2 cellular contexts compared by ENCODE assay signal in genomic region chr7:130537894-130538293, GRCh38.
TF ChIP-seq lines count a peak whose summit lies in the region.

No MANE protein-coding gene starts in this region.

TF ChIP-seq in HepG2, 621 proteins besides CTCF, POLR2A, EP300 and RAD21:
- TF ChIP-seq NR2C2 (CRISPR knock-in tag; IDR thresholded peaks at IDR 0.05; ENCODE audit: borderline replicate concordance) (peak; percentile 43; the same call in 1 of the 2 replicates), ZNF281 (CRISPR knock-in tag; IDR thresholded peaks at IDR 0.05; ENCODE audit: borderline replicate concordance) (peak; percentile 22; the same call in 1 of the 2 replicates)
TF ChIP-seq in HepG2: peak in this region for 2; not testable (repeated sequence) for 619.

TF ChIP-seq in neural cell, 6 proteins besides CTCF, POLR2A, EP300 and RAD21:
- peak; percentile 14 for TF ChIP-seq POLR2AphosphoS5 (IDR thresholded peaks at IDR 0.05)
